In genomic region chr22:49852568-49852897, GRCh38 we compare ENCODE assay signal across 8 cellular contexts. TPM values are rescaled to one million over a fixed set of nuclear protein-coding genes. Genes with fewer than 3 reads are reported as not detected.
DNase-seq lines count a peak whose midpoint lies in the region; ATAC-seq and TF ChIP-seq lines count a peak whose summit lies in the region.
"Not testable (repeated sequence)": the region's sequence is repeated elsewhere in the genome, so short reads cannot be mapped to it uniquely, and the experiment has no call there.

No MANE protein-coding gene starts in this region.

- not testable (repeated sequence) for TF ChIP-seq POLR2A in tibial nerve (IDR thresholded peaks at IDR 0.05)

- H3K27ac Mint-ChIP-seq in Caco-2 (ENCODE audit: unreplicated experiment) (peak overlapping the region; percentile 55), brain (peak overlapping the region in 1 of 5 experiments; percentile 45)
- H3K27ac Mint-ChIP-seq in activated CD4-positive, alpha-beta T cell treated with anti-CD3 and anti-CD28 coated beads for 36 hours = not testable (repeated sequence)

- H3K4me1 ChIP-seq in Caco-2 = peaks cover 22% of the 10 kb centered on the region
- peaks cover 58% of the 10 kb centered on the region for H3K4me1 ChIP-seq in Loucy (ENCODE audit: insufficient read depth, low read length, poor library complexity, severe bottlenecking)
- not testable (repeated sequence) for H3K4me1 ChIP-seq in fibroblast of lung (ENCODE audit: control insufficient read depth, extremely low read depth, insufficient read depth, low read length)
- H3K4me1 ChIP-seq in lung (ENCODE audit: control insufficient read depth in 2 of 2, insufficient read depth in 2 of 2, low read length in 2 of 2) = peaks cover 7 to 27% of the 10 kb centered on the region in 2 donors
- H3K4me1 ChIP-seq in trophoblast cell (ENCODE audit: control insufficient read depth in 1 of 2, insufficient read depth in 2 of 2, low read length in 2 of 2) = peaks cover 4 to 18% of the 10 kb centered on the region in 2 experiments
- peaks cover 0 to 50% (median 28%) of the 10 kb centered on the region in 4 donors for H3K4me1 ChIP-seq in tibial nerve

- H4K8ac ChIP-seq in trophoblast cell (ENCODE audit: low read depth, low read length) = not testable (repeated sequence)

- not testable (repeated sequence) for H3K9me2 ChIP-seq in Loucy (replicated peaks; ENCODE audit: low read depth, low read length)

- H2BK120ac ChIP-seq in trophoblast cell (ENCODE audit: insufficient read depth, low read length, poor library complexity) = not testable (repeated sequence)

- H3K23ac ChIP-seq in trophoblast cell (ENCODE audit: low read length) = not testable (repeated sequence)

- H4K20me1 ChIP-seq in Loucy (ENCODE audit: insufficient read depth, low read length, poor library complexity, severe bottlenecking) = peaks cover 32% of the 10 kb centered on the region
- not testable (repeated sequence) for H4K20me1 ChIP-seq in fibroblast of lung (ENCODE audit: control insufficient read depth, extremely low read depth, insufficient read depth, low read length)

- not testable (repeated sequence) for H3K36me3 ChIP-seq in Caco-2 (ENCODE audit: control insufficient read depth, insufficient read depth, low read length); Loucy (ENCODE audit: insufficient read depth, low read length); fibroblast of lung (ENCODE audit: control insufficient read depth, insufficient read depth, low read length); lung (ENCODE audit: control insufficient read depth in 2 of 2, insufficient read depth in 2 of 2, low read length in 2 of 2); trophoblast cell (ENCODE audit: control insufficient read depth in 1 of 2, insufficient read depth in 2 of 2, low read length in 2 of 2); tibial nerve

- peaks cover 19% of the 10 kb centered on the region for H3K4me1 Mint-ChIP-seq in Caco-2 (ENCODE audit: low read depth, unreplicated experiment)
- peaks cover 33% of the 10 kb centered on the region for H3K4me1 Mint-ChIP-seq in activated CD4-positive, alpha-beta T cell treated with anti-CD3 and anti-CD28 coated beads for 36 hours
- peaks cover 37% of the 10 kb centered on the region for H3K4me1 Mint-ChIP-seq in brain

- peak overlapping the region; percentile 94 for H3K4me3 ChIP-seq in Caco-2 (ENCODE audit: low read depth, low read length)
- peak overlapping the region; percentile 81 for H3K4me3 ChIP-seq in Loucy (ENCODE audit: low read length, poor library complexity, severe bottlenecking)
- H3K4me3 ChIP-seq in fibroblast of lung (replicated peaks in 1 of 4; ENCODE audit: control extremely low read depth in 1 of 4, insufficient read depth in 1 of 4, low read depth in 3 of 4, low read length in 4 of 4) = peak overlapping the region in 3 of 4 experiments; percentile 34 to 79 (median 79)
- H3K4me3 ChIP-seq in lung = not testable (repeated sequence)
- peak overlapping the region; percentile 86 for H3K4me3 ChIP-seq in trophoblast cell (ENCODE audit: low read depth, low read length)
- H3K4me3 ChIP-seq in tibial nerve = peak overlapping the region; percentile 49 to 85 (median 72)

- TF ChIP-seq CTCF in Caco-2 (IDR thresholded peaks at IDR 0.05; ENCODE audit: insufficient read depth in 1 of 2, low read depth in 1 of 2, low read length in 1 of 2, severe bottlenecking in 1 of 2, unreplicated experiment in 1 of 2); Loucy (conservative IDR thresholded peaks at IDR 0.05; ENCODE audit: low read length); brain (conservative IDR thresholded peaks at IDR 0.05); fibroblast of lung (conservative IDR thresholded peaks at IDR 0.05 in 1 of 2, IDR thresholded peaks at IDR 0.05 in 1 of 2; ENCODE audit: low read depth in 1 of 2, low read length in 2 of 2); lung (IDR thresholded peaks at IDR 0.05; ENCODE audit: control extremely low read depth, extremely low read depth); tibial nerve (IDR thresholded peaks at IDR 0.05): not testable (repeated sequence)

- POLR2A ChIA-PET in Caco-2 (lab: Charles Lee) = not testable (repeated sequence)
- POLR2A ChIA-PET in activated CD4-positive, alpha-beta T cell treated with anti-CD3 and anti-CD28 coated beads for 36 hours (lab: Charles Lee) = interaction anchor here (0.6 to 0.9 kb wide), 2 partner anchors 13 to 119 kb away, joined by 3 to 4 read pairs; no protein-coding TSS in a partner anchor

- H4K12ac ChIP-seq in trophoblast cell (ENCODE audit: low read depth, low read length) = peak overlapping the region; percentile 98

- not testable (repeated sequence) for TF ChIP-seq EP300 in tibial nerve (IDR thresholded peaks at IDR 0.05)

- WGBS in lung, 2 donors = 52 to 55% methylated on average over 13 of the region's 13 CpGs
- WGBS in trophoblast cell (ENCODE audit: extremely low coverage, insufficient coverage, insufficient read length) = no CpG with 5 or more reads among the region's 13 CpGs
- WGBS in tibial nerve, 2 donors = 55 to 60% methylated on average over 13 of the region's 13 CpGs

- H4K91ac ChIP-seq in trophoblast cell (ENCODE audit: low read depth, low read length) = not testable (repeated sequence)

- H3K9me3 Mint-ChIP-seq in Caco-2 (ENCODE audit: unreplicated experiment); activated CD4-positive, alpha-beta T cell treated with anti-CD3 and anti-CD28 coated beads for 36 hours (ENCODE audit: low read depth); brain: not testable (repeated sequence)

- peak overlapping the region; percentile 86 for H3K4me2 ChIP-seq in Loucy (ENCODE audit: low read depth, low read length, poor library complexity, severe bottlenecking)
- H3K4me2 ChIP-seq in fibroblast of lung (ENCODE audit: extremely low read depth, insufficient read depth, low read length) = peak overlapping the region; percentile 93
- peak overlapping the region; percentile 91 for H3K4me2 ChIP-seq in trophoblast cell (ENCODE audit: low read length)

- peak overlapping the region; percentile 73 for H3K4me3 Mint-ChIP-seq in Caco-2 (ENCODE audit: unreplicated experiment)
- H3K4me3 Mint-ChIP-seq in activated CD4-positive, alpha-beta T cell treated with anti-CD3 and anti-CD28 coated beads for 36 hours = peak overlapping the region; percentile 63
- peak overlapping the region; percentile 78 to 88 (median 78) for H3K4me3 Mint-ChIP-seq in brain

- peaks cover 10% of the 10 kb centered on the region for H3K79me1 ChIP-seq in trophoblast cell (ENCODE audit: low read length)

- H2AFZ ChIP-seq in Loucy (ENCODE audit: low read length) = not testable (repeated sequence)
- peak overlapping the region; percentile 83 for H2AFZ ChIP-seq in fibroblast of lung (ENCODE audit: low read length)
- H2AFZ ChIP-seq in trophoblast cell (ENCODE audit: insufficient read depth, low read length, poor library complexity) = peak overlapping the region; percentile 97

- H3K27me3 Mint-ChIP-seq in Caco-2 (ENCODE audit: insufficient read depth, unreplicated experiment) = not testable (repeated sequence)
- peaks cover 13% of the 10 kb centered on the region for H3K27me3 Mint-ChIP-seq in activated CD4-positive, alpha-beta T cell treated with anti-CD3 and anti-CD28 coated beads for 36 hours
- peaks cover 50% of the 10 kb centered on the region for H3K27me3 Mint-ChIP-seq in brain

- peak overlapping the region; percentile 98 for H3K9ac ChIP-seq in Loucy (ENCODE audit: low read depth, low read length, poor library complexity, severe bottlenecking)
- H3K9ac ChIP-seq in fibroblast of lung (ENCODE audit: insufficient read depth, low read length) = peak overlapping the region; percentile 78
- not testable (repeated sequence) for H3K9ac ChIP-seq in trophoblast cell (ENCODE audit: low read length)

- not testable (repeated sequence) for H2BK12ac ChIP-seq in trophoblast cell (ENCODE audit: low read length)

- ATAC-seq in activated CD4-positive, alpha-beta T cell treated with anti-CD3 and anti-CD28 coated beads for 36 hours; lung (ENCODE audit: insufficient read depth, low FRiP score): not testable (repeated sequence)

- not testable (repeated sequence) for H2BK5ac ChIP-seq in trophoblast cell (ENCODE audit: low read depth, low read length, poor library complexity)

- H3F3A ChIP-seq in Loucy (ENCODE audit: low read depth) = not testable (repeated sequence)

- CTCF ChIA-PET in Caco-2 (lab: Charles Lee); activated CD4-positive, alpha-beta T cell treated with anti-CD3 and anti-CD28 coated beads for 36 hours (lab: Charles Lee): not testable (repeated sequence)

- H2AK5ac ChIP-seq in trophoblast cell (ENCODE audit: low read length) = not testable (repeated sequence)

- DNase-seq in Caco-2; activated CD4-positive, alpha-beta T cell treated with anti-CD3 and anti-CD28 coated beads for 36 hours; fibroblast of lung (ENCODE audit: low read depth in 2 of 2); lung (ENCODE audit: low spot score); trophoblast cell; tibial nerve (ENCODE audit: low spot score in 2 of 2): not testable (repeated sequence)

- peaks cover 52% of the 10 kb centered on the region for H3K79me2 ChIP-seq in Loucy (ENCODE audit: insufficient read depth, low read length)
- peaks cover 33% of the 10 kb centered on the region for H3K79me2 ChIP-seq in fibroblast of lung (ENCODE audit: control insufficient read depth, insufficient read depth, low read length)
- H3K79me2 ChIP-seq in trophoblast cell (ENCODE audit: control insufficient read depth, insufficient read depth, low read length, poor library complexity) = peaks cover 24% of the 10 kb centered on the region

- not testable (repeated sequence) for H3K4ac ChIP-seq in trophoblast cell (ENCODE audit: low read depth, low read length)

- H3K36me3 Mint-ChIP-seq in Caco-2 (ENCODE audit: insufficient read depth, unreplicated experiment) = peaks cover 11% of the 10 kb centered on the region
- H3K36me3 Mint-ChIP-seq in activated CD4-positive, alpha-beta T cell treated with anti-CD3 and anti-CD28 coated beads for 36 hours (ENCODE audit: low read depth); brain: not testable (repeated sequence)

- H3K14ac ChIP-seq in trophoblast cell (ENCODE audit: low read length) = not testable (repeated sequence)

- not testable (repeated sequence) for H3K18ac ChIP-seq in trophoblast cell (ENCODE audit: low read length)

- H3K9me3 ChIP-seq in Caco-2; Loucy (ENCODE audit: insufficient read depth, low read depth, low read length); fibroblast of lung (ENCODE audit: control insufficient read depth, insufficient read depth, low read depth, low read length); lung (ENCODE audit: control insufficient read depth in 2 of 2, insufficient read depth in 1 of 2, low read length in 1 of 2); trophoblast cell (ENCODE audit: insufficient read depth, low read depth, low read length); tibial nerve: not testable (repeated sequence)

- not testable (repeated sequence) for H3K27me3 ChIP-seq in Caco-2 (replicated peaks; ENCODE audit: control insufficient read depth, insufficient read depth, low read length); Loucy (ENCODE audit: insufficient read depth, low read length, poor library complexity, severe bottlenecking); lung (ENCODE audit: control insufficient read depth, insufficient read depth)
- H3K27me3 ChIP-seq in fibroblast of lung (ENCODE audit: control insufficient read depth, insufficient read depth, low read length) = peaks cover 32% of the 10 kb centered on the region
- peaks cover 41% of the 10 kb centered on the region for H3K27me3 ChIP-seq in trophoblast cell (ENCODE audit: insufficient read depth, low read length)
- H3K27me3 ChIP-seq in tibial nerve = peaks cover 3 to 35% of the 10 kb centered on the region in 2 donors

- intact Hi-C loops in Caco-2 (cut with micrococcal nuclease; ENCODE audit: unreplicated experiment) = loop anchor here (2.0 kb wide), 1 partner anchor 66 kb away; the partner anchor contains the start of genes ALG12 and CRELD2
- intact Hi-C loops in activated CD4-positive, alpha-beta T cell treated with anti-CD3 and anti-CD28 coated beads for 36 hours (cut with DNase I, micrococcal nuclease) = loop anchor here in 1 of 2 experiments (2.0 to 5.0 kb wide), 3 partner anchors 118 to 675 kb away; partner anchors contain the start of gene SCO2

- not testable (repeated sequence) for BruUV-seq in Caco-2 (replicated peaks; lab: Mats Ljungman, UMichigan)

- not testable (repeated sequence) for H3K27ac ChIP-seq in fibroblast of lung (ENCODE audit: insufficient read depth, low read length); trophoblast cell (ENCODE audit: low read depth, low read length)
- H3K27ac ChIP-seq in lung (ENCODE audit: low read depth in 1 of 2, low read length in 1 of 2) (peak overlapping the region; percentile 97 to 98), tibial nerve (peak overlapping the region in 3 of 4 donors; percentile 66 to 96 (median 93))

RNA-seq across cellular contexts. Expression of gene ZBED4, which starts 1.1 kb away (rescaled TPM):
- total RNA-seq in Caco-2 (2022) (17.3 TPM in 2 replicates), fibroblast of lung (6.3 and 6.4 TPM in 2 replicates), lung (10 to 100 TPM; 10.9 to 13.2 TPM), tibial nerve (10 to 100 TPM in 1 of 4 donors, 1 to 10 TPM in 3; 5.9 to 12.3 (median 7.3) TPM)
- 10 to 100 TPM; 17.3 to 17.4 TPM for total RNA-seq in activated CD4-positive, alpha-beta T cell treated with anti-CD3 and anti-CD28 coated beads for 36 hours
- polyA plus RNA-seq in brain (ENCODE audit: insufficient read depth, low read depth, low replicate concordance) (10.0 TPM), fibroblast of lung (3.5 and 4.8 TPM in 2 replicates), lung (1 to 10 TPM; 3.9 to 7.3 TPM)
- polyA plus RNA-seq in fibroblast of lung (2012) = 6.2 and 6.4 TPM in 2 replicates
- 13.3 and 15.9 TPM in 2 replicates for polyA minus RNA-seq in fibroblast of lung (ENCODE audit: low replicate concordance)
- polyA plus RNA-seq in trophoblast cell (2013) = 16.0 and 16.8 TPM in 2 replicates

RNA-seq across cellular contexts. Expression of gene BRD1, which starts 24.9 kb away (rescaled TPM):
- total RNA-seq in Caco-2 (2022) = 46.9 and 48.3 TPM in 2 replicates
- total RNA-seq in activated CD4-positive, alpha-beta T cell treated with anti-CD3 and anti-CD28 coated beads for 36 hours = 10 to 100 TPM; 22.1 to 23.6 TPM
- polyA plus RNA-seq in brain (ENCODE audit: insufficient read depth, low read depth, low replicate concordance) = 22.4 TPM
- total RNA-seq in fibroblast of lung = 23.9 and 26.6 TPM in 2 replicates
- polyA plus RNA-seq in fibroblast of lung = 4.3 and 4.4 TPM in 2 replicates
- 10.9 and 11.1 TPM in 2 replicates for polyA plus RNA-seq in fibroblast of lung (2012)
- 6.5 and 11.6 TPM in 2 replicates for polyA minus RNA-seq in fibroblast of lung (ENCODE audit: low replicate concordance)
- 10 to 100 TPM; 36.4 to 51.5 TPM for total RNA-seq in lung
- 10 to 100 TPM; 16.6 to 19.8 TPM for polyA plus RNA-seq in lung
- polyA plus RNA-seq in trophoblast cell (2013) = 18.7 and 19.7 TPM in 2 replicates
- 10 to 100 TPM; 44.6 to 74.9 (median 60.4) TPM for total RNA-seq in tibial nerve
